ENCODE assay signal across 21 cellular contexts in the genomic region with DNA sequence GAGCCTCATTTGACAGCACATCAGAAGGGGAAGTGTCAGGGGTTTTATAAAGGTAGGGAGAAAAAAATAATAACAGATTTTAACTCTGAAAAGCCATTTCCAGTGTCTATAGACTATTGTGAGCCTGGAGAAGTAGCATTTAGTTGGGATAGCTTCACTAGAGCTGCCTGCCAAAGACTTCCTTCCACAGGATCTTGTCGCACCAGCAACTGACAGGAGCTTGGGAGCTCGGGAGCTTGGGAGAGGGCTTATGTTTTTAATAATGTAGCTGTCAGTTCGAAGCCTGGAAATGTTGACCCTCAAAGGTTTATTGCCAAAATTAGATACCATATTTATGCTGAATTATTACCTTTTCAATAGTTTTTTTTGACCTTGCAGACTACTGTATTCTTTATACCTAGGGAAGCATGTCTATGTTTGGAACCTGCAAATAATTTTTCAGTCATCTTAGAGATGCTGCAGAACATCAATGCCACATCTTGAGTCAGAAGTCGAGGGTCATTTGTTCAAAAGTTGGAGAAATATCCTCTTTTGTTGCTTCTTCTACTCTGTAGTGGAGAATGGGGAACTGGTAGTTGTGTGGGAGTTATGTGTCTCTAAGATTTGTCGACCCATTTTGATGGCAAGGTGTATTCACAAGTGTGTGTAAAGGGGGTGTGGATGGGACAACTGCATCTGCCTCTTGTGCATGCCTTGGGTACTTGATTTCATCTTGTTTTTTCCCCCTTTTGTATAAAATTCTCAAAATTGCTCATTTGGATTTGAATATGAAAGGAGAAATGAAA. TPM values are rescaled to one million over a fixed set of nuclear protein-coding genes. Genes with fewer than 3 reads are reported as not detected.
DNase-seq lines count a peak whose midpoint lies in the region; ATAC-seq, FAIRE-seq and TF ChIP-seq lines count a peak whose summit lies in the region.
"Had no signal": no experiment of that assay in that cellular context is flagged by ENCODE, and none has a peak within 500 bp of the region (broad histone marks: within the 10 kb centered on the region; RNA-seq: fewer than 3 reads in every experiment).

No MANE protein-coding gene starts in this region.

- H3K27me3 ChIP-seq in OCI-LY3 (ENCODE audit: low read depth, low read length) (no peaks in the 10 kb centered on the region), skeletal muscle tissue (ENCODE audit: control insufficient read depth in 3 of 3, insufficient read depth in 3 of 3, low read length in 3 of 3) (no peaks in the 10 kb centered on the region)

- no peak overlapping the region for H2AFZ ChIP-seq in OCI-LY3 (ENCODE audit: low read depth, low read length)
- H2AFZ ChIP-seq: GM23248 had no signal

- H3K4me3 ChIP-seq in OCI-LY3 (ENCODE audit: low read length) (peak overlapping the region; percentile 56), skeletal muscle tissue (ENCODE audit: low read length in 3 of 3) (peak overlapping the region; percentile 5 to 71 (median 67))
- H3K4me3 ChIP-seq: GM23248 had no signal

- H3K4me2 ChIP-seq in OCI-LY3 (ENCODE audit: low read length) = peak overlapping the region; percentile 80

- H3K36me3 ChIP-seq in OCI-LY3 (replicated peaks; ENCODE audit: low read depth, low read length) (no peaks in the 10 kb centered on the region), skeletal muscle tissue (ENCODE audit: control insufficient read depth in 3 of 3, insufficient read depth in 3 of 3, low read length in 3 of 3) (peaks cover 0 to 16% (median 0%) of the 10 kb centered on the region in 3 donors)

- peaks cover 46% of the 10 kb centered on the region for H3K4me1 ChIP-seq in OCI-LY3 (ENCODE audit: low read length)
- peaks cover 8 to 10% (median 9%) of the 10 kb centered on the region in 3 donors for H3K4me1 ChIP-seq in skeletal muscle tissue (ENCODE audit: control insufficient read depth in 3 of 3, insufficient read depth in 3 of 3, low read length in 3 of 3)

- ATAC-seq in GM18909 (IDR thresholded peaks at IDR 0.05; ENCODE audit: poor library complexity, unreplicated experiment) = no peak
- ATAC-seq: Right ventricle myocardium inferior had no signal

- DNase-seq in GM12891 (ENCODE audit: insufficient read length, low spot score) (no peak), caudate nucleus (lab: John Stamatoyannopoulos, UW) (peak in 1 of 61 donors; percentile 42), NCI-H2107 treated with DMSO at 0.1 percent for 48 hours (lab: John Stamatoyannopoulos, UW; ENCODE audit: unreplicated experiment) (no peak), RCC 7860 (ENCODE audit: low spot score) (no peak)
- DNase-seq: CD8-positive, alpha-beta memory T cell; DMS 273 treated with DMSO at 0.1 percent for 48 hours; GM23248; Kasumi-1; NCI-H1048; NCI-H146; NCI-H2107; NCI-H345; NCI-H526 treated with DMSO at 0.1 percent for 48 hours; NK-92 treated with Interleukin-12 subunit alpha and Interleukin-12 subunit beta, amount 100 ng/mL, for 24 hours had no signal

- H3K9ac ChIP-seq in OCI-LY3 (ENCODE audit: low read length) = peak overlapping the region; percentile 18
- H3K9ac ChIP-seq in skeletal muscle tissue (ENCODE audit: low read depth in 1 of 3, low read length in 3 of 3) = peak overlapping the region; percentile 5 to 78 (median 71)
- H3K9ac ChIP-seq: GM23248 had no signal

- TF ChIP-seq CTCF in OCI-LY3 (IDR thresholded peaks at IDR 0.05; ENCODE audit: low read depth, low read length) = no peak

- H3K27ac ChIP-seq in OCI-LY3 (ENCODE audit: low read length) = peak overlapping the region; percentile 61
- H3K27ac ChIP-seq in caudate nucleus (ENCODE audit: low read depth, low read length) = peak overlapping the region; percentile 83
- H3K27ac ChIP-seq in skeletal muscle tissue (ENCODE audit: low read depth, low read length) = peak overlapping the region; percentile 84
- H3K27ac ChIP-seq: GM23248 had no signal

- no peak for FAIRE-seq in GM12891 (lab: Jason Lieb, UNC)
- no peak for FAIRE-seq in RCC 7860 (lab: Jason Lieb, UNC)
- FAIRE-seq: GM18507, GM19239 had no signal

- no peak for TF ChIP-seq POLR2A in GM12891 (IDR thresholded peaks at IDR 0.05; ENCODE audit: low read depth, low read length)

- H3K79me2 ChIP-seq in OCI-LY3 (ENCODE audit: low read length) = no peaks in the 10 kb centered on the region

- H3K9me3 ChIP-seq in OCI-LY3 (ENCODE audit: insufficient read depth, low read length) (no peaks in the 10 kb centered on the region), skeletal muscle tissue (ENCODE audit: control insufficient read depth in 3 of 3, low read length in 3 of 3) (no peaks in the 10 kb centered on the region)

- no peaks in the 10 kb centered on the region for H4K20me1 ChIP-seq in OCI-LY3 (ENCODE audit: insufficient read depth, low read length)

TF ChIP-seq in GM12891, 5 proteins besides CTCF, POLR2A, EP300 and RAD21:
- TF ChIP-seq SPI1 (IDR thresholded peaks at IDR 0.05; ENCODE audit: low read depth, low read length) = peak; percentile 82
- no peak for TF ChIP-seq POU2F2 (IDR thresholded peaks at IDR 0.05; ENCODE audit: low read depth, low read length)

RNA-seq across cellular contexts. Expression of a gene that starts 41.7 kb away (rescaled TPM):
- not detected for polyA plus RNA-seq in GM12891 (2012; ENCODE audit: low read depth, missing spikeins)
- 54.3 TPM for total RNA-seq in skeletal muscle tissue
- total RNA-seq: B cell; CD8-positive, alpha-beta memory T cell; GM23248; Right ventricle myocardium inferior had no signal
- polyA plus RNA-seq: CD8-positive, alpha-beta memory T cell; GM23248 had no signal
